ENCODE assay signal across 19 cellular contexts in the genomic region with DNA sequence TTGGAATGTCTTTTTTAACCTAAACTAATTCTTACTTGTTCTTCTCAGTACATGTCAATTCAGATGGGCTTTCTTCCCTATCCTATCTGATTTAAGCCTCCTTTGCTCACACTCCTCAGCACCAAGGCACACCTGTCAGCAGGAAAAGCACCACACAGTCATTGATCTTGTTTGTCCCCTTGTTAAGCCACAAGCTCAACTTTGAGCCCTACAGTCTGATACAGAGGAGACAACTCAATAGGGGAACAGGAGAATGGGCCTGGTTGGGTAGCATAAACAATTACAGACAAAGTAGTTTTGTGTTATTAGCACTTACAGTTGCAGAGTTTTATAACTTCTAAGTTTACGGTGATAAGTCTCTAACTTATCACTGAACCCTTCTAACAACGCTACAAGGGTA. TPM values are rescaled to one million over a fixed set of nuclear protein-coding genes. Genes with fewer than 3 reads are reported as not detected.
A peak's percentile ranks its signal among the peaks of the same experiment; 100 is the strongest.
DNase-seq lines count a peak whose midpoint lies in the region; ATAC-seq and TF ChIP-seq lines count a peak whose summit lies in the region.
"Had no signal": no experiment of that assay in that cellular context is flagged by ENCODE, and none has a peak within 500 bp of the region (broad histone marks: within the 10 kb centered on the region; RNA-seq: fewer than 3 reads in every experiment).

No MANE protein-coding gene starts in this region.

- H3K36me3 Mint-ChIP-seq in activated naive CD8-positive, alpha-beta T cell treated with anti-CD3 and anti-CD28 coated beads, Interleukin-2, amount 10 ng/mL, durations not matched to agents 7 days and 5 days, result peaks cover 21% of the 10 kb centered on the region
- H3K36me3 Mint-ChIP-seq in activated naive CD8-positive, alpha-beta T cell treated with anti-CD3 and anti-CD28 coated beads for 36 hours, result peaks cover 10% of the 10 kb centered on the region
- H3K36me3 Mint-ChIP-seq in CD8-positive, alpha-beta memory T cell, result peaks cover 0 to 87% (median 28%) of the 10 kb centered on the region in 3 donors
- peaks cover 8 to 59% (median 24%) of the 10 kb centered on the region in 3 donors for H3K36me3 Mint-ChIP-seq in immature natural killer cell

- H3K9me3 Mint-ChIP-seq in activated naive CD8-positive, alpha-beta T cell treated with anti-CD3 and anti-CD28 coated beads, Interleukin-2, amount 10 ng/mL, durations not matched to agents 7 days and 5 days, result no peaks in the 10 kb centered on the region
- no peaks in the 10 kb centered on the region for H3K9me3 Mint-ChIP-seq in activated naive CD8-positive, alpha-beta T cell treated with anti-CD3 and anti-CD28 coated beads for 36 hours
- H3K9me3 Mint-ChIP-seq in CD8-positive, alpha-beta memory T cell, result no peaks in the 10 kb centered on the region
- H3K9me3 Mint-ChIP-seq in immature natural killer cell, result no peaks in the 10 kb centered on the region
- H3K9me3 Mint-ChIP-seq: CD8-positive, alpha-beta T cell; GM23338; IgD-negative memory B cell had no signal

- POLR2A ChIA-PET in activated naive CD8-positive, alpha-beta T cell treated with anti-CD3 and anti-CD28 coated beads, Interleukin-2, amount 10 ng/mL, durations not matched to agents 7 days and 5 days (lab: Charles Lee), result no interaction called here
- POLR2A ChIA-PET in CD8-positive, alpha-beta memory T cell (lab: Charles Lee), result no interaction called here

- peaks cover 13% of the 10 kb centered on the region for H3K36me3 ChIP-seq in CD8-positive, alpha-beta memory T cell (ENCODE audit: insufficient read depth, low read length)
- H3K36me3 ChIP-seq in ascending aorta, result peaks cover 11 to 31% of the 10 kb centered on the region in 2 donors

- DNase-seq in DMS53 (lab: John Stamatoyannopoulos, UW), result peak; percentile 15
- DNase-seq in DMS53 treated with DMSO at 0.1 percent for 48 hours (lab: John Stamatoyannopoulos, UW; ENCODE audit: unreplicated experiment), result no peak
- no peak for DNase-seq in activated naive CD8-positive, alpha-beta T cell treated with anti-CD3 and anti-CD28 coated beads, Interleukin-2, amount 10 ng/mL, durations not matched to agents 7 days and 5 days
- DNase-seq in activated naive CD8-positive, alpha-beta T cell treated with anti-CD3 and anti-CD28 coated beads for 36 hours, result no peak
- DNase-seq in CD8-positive, alpha-beta memory T cell, result no peak
- no peak for DNase-seq in immature natural killer cell
- no peak for DNase-seq in OCI-M2 (lab: John Stamatoyannopoulos, UW; ENCODE audit: unreplicated experiment)
- DNase-seq in ascending aorta (ENCODE audit: low spot score in 2 of 2), result no peak
- DNase-seq: 8988T; CD8-positive, alpha-beta T cell; COR-L47; DMS 273 treated with DMSO at 0.1 percent for 48 hours; DMS79; GDM1; HCEC 1CT had no signal

- CTCF ChIA-PET in CD8-positive, alpha-beta memory T cell (lab: Charles Lee), result interaction anchor here (1.5 to 4.5 kb wide), 4 partner anchors 9 to 71 kb away, joined by 5 to 22 read pairs (median 7); partner anchors contain the start of gene GNPTAB

- H3K4me3 ChIP-seq in CD8-positive, alpha-beta memory T cell (ENCODE audit: low read length), result no peak overlapping the region
- H3K4me3 ChIP-seq in ascending aorta, result no peak overlapping the region
- H3K4me3 ChIP-seq: BLaER1, GM23338 had no signal

- no peaks in the 10 kb centered on the region for H3K27me3 Mint-ChIP-seq in activated naive CD8-positive, alpha-beta T cell treated with anti-CD3 and anti-CD28 coated beads, Interleukin-2, amount 10 ng/mL, durations not matched to agents 7 days and 5 days
- H3K27me3 Mint-ChIP-seq in activated naive CD8-positive, alpha-beta T cell treated with anti-CD3 and anti-CD28 coated beads for 36 hours, result no peaks in the 10 kb centered on the region
- H3K27me3 Mint-ChIP-seq in CD8-positive, alpha-beta memory T cell, result no peaks in the 10 kb centered on the region
- H3K27me3 Mint-ChIP-seq in immature natural killer cell (ENCODE audit: low read depth in 3 of 3), result peaks cover 0 to 5% (median 0%) of the 10 kb centered on the region in 3 donors
- H3K27me3 Mint-ChIP-seq: IgD-negative memory B cell had no signal

- H3K4me1 ChIP-seq in CD8-positive, alpha-beta memory T cell (ENCODE audit: insufficient read depth, low read length), result no peaks in the 10 kb centered on the region
- no peaks in the 10 kb centered on the region for H3K4me1 ChIP-seq in ascending aorta

- no peak for ATAC-seq in activated naive CD8-positive, alpha-beta T cell treated with anti-CD3 and anti-CD28 coated beads, Interleukin-2, amount 10 ng/mL, durations not matched to agents 7 days and 5 days (ENCODE audit: low read depth)
- ATAC-seq: CD8-positive, alpha-beta T cell; GM23338 had no signal

- no peak overlapping the region for H3K4me3 Mint-ChIP-seq in activated naive CD8-positive, alpha-beta T cell treated with anti-CD3 and anti-CD28 coated beads, Interleukin-2, amount 10 ng/mL, durations not matched to agents 7 days and 5 days
- H3K4me3 Mint-ChIP-seq in activated naive CD8-positive, alpha-beta T cell treated with anti-CD3 and anti-CD28 coated beads for 36 hours, result no peak overlapping the region
- no peak overlapping the region for H3K4me3 Mint-ChIP-seq in CD8-positive, alpha-beta memory T cell
- no peak overlapping the region for H3K4me3 Mint-ChIP-seq in immature natural killer cell
- H3K4me3 Mint-ChIP-seq: CD8-positive, alpha-beta T cell; GM23338; IgD-negative memory B cell had no signal

- H3K27ac Mint-ChIP-seq in activated naive CD8-positive, alpha-beta T cell treated with anti-CD3 and anti-CD28 coated beads, Interleukin-2, amount 10 ng/mL, durations not matched to agents 7 days and 5 days, result peak overlapping the region; percentile 14
- H3K27ac Mint-ChIP-seq in activated naive CD8-positive, alpha-beta T cell treated with anti-CD3 and anti-CD28 coated beads for 36 hours, result no peak overlapping the region
- H3K27ac Mint-ChIP-seq in CD8-positive, alpha-beta memory T cell, result peak overlapping the region in 5 of 8 donors; percentile 24 to 89 (median 52)
- peak overlapping the region in 4 of 6 donors; percentile 3 to 84 (median 46) for H3K27ac Mint-ChIP-seq in immature natural killer cell
- H3K27ac Mint-ChIP-seq: CD8-positive, alpha-beta T cell; GM23338 had no signal

- no peak for TF ChIP-seq CTCF in ascending aorta (IDR thresholded peaks at IDR 0.05)

- no peak overlapping the region for H3K27ac ChIP-seq in CD8-positive, alpha-beta memory T cell (ENCODE audit: low read depth, low read length)
- H3K27ac ChIP-seq in ascending aorta, result no peak overlapping the region
- H3K27ac ChIP-seq: BLaER1 had no signal

- no peaks in the 10 kb centered on the region for H3K9me3 ChIP-seq in CD8-positive, alpha-beta memory T cell (ENCODE audit: low read length)
- H3K9me3 ChIP-seq in ascending aorta, result no peaks in the 10 kb centered on the region
- H3K9me3 ChIP-seq: BLaER1 had no signal

- peaks cover 14% of the 10 kb centered on the region for H3K4me1 Mint-ChIP-seq in activated naive CD8-positive, alpha-beta T cell treated with anti-CD3 and anti-CD28 coated beads, Interleukin-2, amount 10 ng/mL, durations not matched to agents 7 days and 5 days
- H3K4me1 Mint-ChIP-seq in activated naive CD8-positive, alpha-beta T cell treated with anti-CD3 and anti-CD28 coated beads for 36 hours, result no peaks in the 10 kb centered on the region
- peaks cover 0 to 10% (median 1%) of the 10 kb centered on the region in 3 donors for H3K4me1 Mint-ChIP-seq in CD8-positive, alpha-beta memory T cell
- H3K4me1 Mint-ChIP-seq in immature natural killer cell, result peaks cover 10 to 22% of the 10 kb centered on the region in 2 donors
- H3K4me1 Mint-ChIP-seq: GM23338 had no signal

- intact Hi-C loops in ascending aorta (cut with DNase I), result no loop called here

- H3K27me3 ChIP-seq in CD8-positive, alpha-beta memory T cell (ENCODE audit: insufficient read depth, low read length, poor library complexity, severe bottlenecking), result no peaks in the 10 kb centered on the region
- no peaks in the 10 kb centered on the region for H3K27me3 ChIP-seq in ascending aorta
- H3K27me3 ChIP-seq: BLaER1 had no signal

RNA-seq across cellular contexts. Expression of gene SYCP3, which starts 29.5 kb away (rescaled TPM):
- total RNA-seq in activated naive CD8-positive, alpha-beta T cell treated with anti-CD3 and anti-CD28 coated beads, Interleukin-2, amount 10 ng/mL, durations not matched to agents 7 days and 5 days, result 1 to 10 TPM in 1 of 2 experiments, under 1 TPM in 1; 0.94 to 1.1 TPM
- total RNA-seq in activated naive CD8-positive, alpha-beta T cell treated with anti-CD3 and anti-CD28 coated beads for 36 hours, result under 1 TPM; 0.21 to 0.22 TPM
- total RNA-seq in CD8-positive, alpha-beta memory T cell, result under 1 TPM; 0.22 to 0.27 TPM
- polyA plus RNA-seq in CD8-positive, alpha-beta memory T cell, result 0.14 TPM
- under 1 TPM in 1 of 3 donors, not detected in 2; 0.18 TPM for polyA plus RNA-seq in immature natural killer cell
- not detected for total RNA-seq in ascending aorta
- total RNA-seq: Daoy had no signal
